Comparison of ENCODE assay signal across 13 cellular contexts in genomic region chr2:48482774-48483173, GRCh38. TPM values are rescaled to one million over a fixed set of nuclear protein-coding genes. Genes with fewer than 3 reads are reported as not detected.
DNase-seq lines count a peak whose midpoint lies in the region; ATAC-seq and TF ChIP-seq lines count a peak whose summit lies in the region.
"Had no signal": no experiment of that assay in that cellular context is flagged by ENCODE, and none has a peak within 500 bp of the region (broad histone marks: within the 10 kb centered on the region; RNA-seq: fewer than 3 reads in every experiment).

No MANE protein-coding gene starts in this region.

- H3K4me3 ChIP-seq in skeletal muscle cell (ENCODE audit: low read depth, low read length) = no peak overlapping the region

- no peaks in the 10 kb centered on the region for H3K27me3 ChIP-seq in foreskin keratinocyte

- ATAC-seq in foreskin keratinocyte (peak; percentile 25), omental fat pad (ENCODE audit: low FRiP score) (no peak), GM19023 (IDR thresholded peaks at IDR 0.05; ENCODE audit: unreplicated experiment) (no peak)
- ATAC-seq: T-cell had no signal

- H3K4me1 ChIP-seq in foreskin keratinocyte = no peaks in the 10 kb centered on the region

- H3K27ac ChIP-seq in VCaP (peak overlapping the region; percentile 69), foreskin keratinocyte (no peak overlapping the region)

- DNase-seq in NCI-H1694 (lab: John Stamatoyannopoulos, UW) = peak; percentile 62
- peak; percentile 46 to 75 for DNase-seq in foreskin keratinocyte
- DNase-seq in skeletal muscle cell (ENCODE audit: low read depth) = peak; percentile 12
- DNase-seq in omental fat pad (ENCODE audit: low spot score) = no peak
- DNase-seq in GF-D8 (lab: John Stamatoyannopoulos, UW) = no peak
- DNase-seq in DMS79 (lab: John Stamatoyannopoulos, UW) = no peak
- DNase-seq: activated CD4-positive, alpha-beta T cell treated with anti-CD3 and anti-CD28 coated beads, Interleukin-2, amount 50 U/mL, for 48 hours; activated naive CD4-positive, alpha-beta T cell treated with anti-CD3 and anti-CD28 coated beads for 36 hours; HFFc6; stimulated activated CD8-positive, alpha-beta memory T cell treated with anti-CD3 and anti-CD28 coated beads, Interleukin-4, amount 100 ng/mL, for 48 hours; T-cell had no signal

- TF ChIP-seq CTCF in VCaP (conservative IDR thresholded peaks at IDR 0.05) = no peak
- no peak for TF ChIP-seq CTCF in foreskin keratinocyte (conservative IDR thresholded peaks at IDR 0.05)
- no peak for TF ChIP-seq CTCF in omental fat pad (IDR thresholded peaks at IDR 0.05)

RNA-seq across cellular contexts. Expression of gene PPP1R21, which starts 42.2 kb away (rescaled TPM):
- total RNA-seq in foreskin keratinocyte (15.2 and 16.6 TPM in 2 replicates), omental fat pad (10 to 100 TPM; 22.7 to 37.5 (median 27.4) TPM)
- 10.0 and 11.1 TPM in 2 replicates for polyA plus RNA-seq in foreskin keratinocyte

RNA-seq across cellular contexts. Expression of gene STON1, which starts 47.2 kb away (rescaled TPM):
- total RNA-seq in foreskin keratinocyte (0.67 and 0.99 TPM in 2 replicates), omental fat pad (100 to 1,000 TPM in 2 of 4 donors, 10 to 100 TPM in 2; 44.8 to 124 (median 93.9) TPM)
- polyA plus RNA-seq in foreskin keratinocyte = 0.32 and 0.37 TPM in 2 replicates

Comparison
In these comparisons a context has a peak if more than half of its experiments do, and no peak if none do; other contexts are left out.
1. DNase-seq: peak in NCI-H1694 (single experiment), foreskin keratinocyte (2 of 2) and skeletal muscle cell (single experiment); none in omental fat pad (single experiment), GF-D8 (single experiment) and DMS79 (single experiment).
2. RNA of gene STON1, which starts 47.2 kb away (total RNA-seq): 44.8 to 124 TPM in omental fat pad; 0.67 to 0.99 TPM in foreskin keratinocyte; every median in the first group is over 10 times any median in the second.